Comparison of ENCODE assay signal across 8 cellular contexts in genomic region chr7:7719235-7719634, GRCh38. TPM values are rescaled to one million over a fixed set of nuclear protein-coding genes. Genes with fewer than 3 reads are reported as not detected.
DNase-seq lines count a peak whose midpoint lies in the region; ATAC-seq, FAIRE-seq and TF ChIP-seq lines count a peak whose summit lies in the region.

No MANE protein-coding gene starts in this region.

- H3K79me2 ChIP-seq in endothelial cell of umbilical vein (ENCODE audit: control insufficient read depth, insufficient read depth, low read length) = no peaks in the 10 kb centered on the region

- H4K20me1 ChIP-seq in endothelial cell of umbilical vein (replicated peaks; ENCODE audit: control insufficient read depth, extremely low read depth, insufficient read depth, low read length) = no peaks in the 10 kb centered on the region

- H3K27me3 ChIP-seq in endothelial cell of umbilical vein (ENCODE audit: control insufficient read depth in 2 of 2, insufficient read depth in 2 of 2, low read length in 2 of 2) = no peaks in the 10 kb centered on the region

- H3K36me3 Mint-ChIP-seq in T-helper 1 cell treated with Interleukin-12 subunit alpha and Interleukin-12 subunit beta and Interleukin-4 antibody, amounts not matched to agents 30 μg/mL and 1 μg/mL, for 36 hours (ENCODE audit: low read depth) = peaks cover 14% of the 10 kb centered on the region

- H3K4me3 ChIP-seq in A549 = no peak overlapping the region
- no peak overlapping the region for H3K4me3 ChIP-seq in endothelial cell of umbilical vein (replicated peaks in 1 of 3; ENCODE audit: insufficient read depth in 1 of 3, low read depth in 1 of 3, low read length in 3 of 3)

- CTCF ChIA-PET in A549 (lab: Yijun Ruan, JAX) (interaction anchor here (0.8 to 2.6 kb wide), 4 partner anchors 11 to 38 kb away, joined by 3 to 11 read pairs (median 3); no protein-coding TSS in a partner anchor), endothelial cell of umbilical vein (lab: Charles Lee) (interaction anchor here (1.3 to 2.4 kb wide), 4 partner anchors 9 to 577 kb away, joined by 3 to 20 read pairs (median 5); no protein-coding TSS in a partner anchor)

- H3K27ac ChIP-seq in A549 = peak overlapping the region; percentile 12 to 30; a peak in 3 of 6 replicates
- no peak overlapping the region for H3K27ac ChIP-seq in endothelial cell of umbilical vein (ENCODE audit: insufficient read depth, low read depth, low read length)

- peaks cover 19% of the 10 kb centered on the region for H3K4me1 ChIP-seq in A549
- no peaks in the 10 kb centered on the region for H3K4me1 ChIP-seq in endothelial cell of umbilical vein (ENCODE audit: control insufficient read depth, extremely low read depth, insufficient read depth, low read length)

- TF ChIP-seq RAD21 in A549 (conservative IDR thresholded peaks at IDR 0.05 in 1 of 2, IDR thresholded peaks at IDR 0.05 in 1 of 2) = no peak

- TF ChIP-seq EP300 in A549 (IDR thresholded peaks at IDR 0.05) = no peak

- BruUV-seq in endothelial cell of umbilical vein (replicated peaks; lab: Mats Ljungman, UMichigan) = no TSS peak

- POLR2A ChIA-PET in A549 (lab: Yijun Ruan, JAX) (interaction anchor here (0.8 kb wide), 1 partner anchor 79 kb away, joined by 3 read pairs; no protein-coding TSS in a partner anchor), endothelial cell of umbilical vein (lab: Charles Lee) (no interaction called here)

- FAIRE-seq in A549 (lab: Jason Lieb, UNC) (no peak), GM18507 (lab: Jason Lieb, UNC) (peak; percentile 88), endothelial cell of umbilical vein (lab: Jason Lieb, UNC) (peak; percentile 12)

- no peaks in the 10 kb centered on the region for H3K9me3 Mint-ChIP-seq in T-helper 1 cell treated with Interleukin-12 subunit alpha and Interleukin-12 subunit beta and Interleukin-4 antibody, amounts not matched to agents 30 μg/mL and 1 μg/mL, for 36 hours

- no peak for TF ChIP-seq POLR2A in A549 (IDR thresholded peaks at IDR 0.05; ENCODE audit: low read length)
- no peak for TF ChIP-seq POLR2A in endothelial cell of umbilical vein (IDR thresholded peaks at IDR 0.05; ENCODE audit: low read depth, low read length)

- H3K4me3 Mint-ChIP-seq in T-helper 1 cell treated with Interleukin-12 subunit alpha and Interleukin-12 subunit beta and Interleukin-4 antibody, amounts not matched to agents 30 μg/mL and 1 μg/mL, for 36 hours = no peak overlapping the region

- no peaks in the 10 kb centered on the region for H3K9me3 ChIP-seq in A549
- no peaks in the 10 kb centered on the region for H3K9me3 ChIP-seq in endothelial cell of umbilical vein (replicated peaks; ENCODE audit: control insufficient read depth, insufficient read depth, low read length)

- no peaks in the 10 kb centered on the region for H3K36me3 ChIP-seq in endothelial cell of umbilical vein (ENCODE audit: control insufficient read depth in 2 of 2, extremely low read depth in 1 of 2, insufficient read depth in 2 of 2, low read length in 2 of 2)

- peak overlapping the region; percentile 77 for H3K27ac Mint-ChIP-seq in T-helper 1 cell treated with Interleukin-12 subunit alpha and Interleukin-12 subunit beta and Interleukin-4 antibody, amounts not matched to agents 30 μg/mL and 1 μg/mL, for 36 hours

- no peak overlapping the region for H3K9ac ChIP-seq in endothelial cell of umbilical vein (replicated peaks; ENCODE audit: extremely low read depth, insufficient read depth, low read length)

- H3K4me2 ChIP-seq in A549 (peak overlapping the region; percentile 35), endothelial cell of umbilical vein (ENCODE audit: insufficient read depth, low read length) (no peak overlapping the region)

- H3K4me1 Mint-ChIP-seq in T-helper 1 cell treated with Interleukin-12 subunit alpha and Interleukin-12 subunit beta and Interleukin-4 antibody, amounts not matched to agents 30 μg/mL and 1 μg/mL, for 36 hours (ENCODE audit: low read depth) = peaks cover 18% of the 10 kb centered on the region

- H3K9me1 ChIP-seq in endothelial cell of umbilical vein (replicated peaks; ENCODE audit: control insufficient read depth, extremely low read depth, insufficient read depth, low read length) = no peaks in the 10 kb centered on the region

- no peak overlapping the region for H2AFZ ChIP-seq in endothelial cell of umbilical vein (ENCODE audit: low read depth, low read length)

- ATAC-seq in A549 = peak; percentile 32 to 89; a peak in 5 of 6 replicates
- peak; percentile 97 for ATAC-seq in HG02870 (IDR thresholded peaks at IDR 0.05; ENCODE audit: unreplicated experiment)

- TF ChIP-seq CTCF in A549 (IDR thresholded peaks at IDR 0.05) = no peak
- TF ChIP-seq CTCF in endothelial cell of umbilical vein (IDR thresholded peaks at IDR 0.05; ENCODE audit: extremely low read depth in 1 of 2, insufficient read depth in 1 of 2, low read depth in 1 of 2, low read length in 2 of 2) = no peak

- DNase-seq in A549 (ENCODE audit: low read depth in 1 of 2, low spot score in 1 of 2) = peak in 1 of 2 experiments; percentile 35
- DNase-seq in GM18507 (ENCODE audit: extremely low spot score, insufficient read length, low read depth) = no peak
- peak; percentile 66 for DNase-seq in NCI-H1417 treated with DMSO at 0.1 percent for 48 hours (lab: John Stamatoyannopoulos, UW)
- peak; percentile 42 for DNase-seq in endothelial cell of umbilical vein (ENCODE audit: low read depth, low spot score)
- peak; percentile 50 for DNase-seq in putamen (ENCODE audit: low spot score)
- DNase-seq in effector CD4-positive, alpha-beta T cell = no peak

- 68% methylated on average over 2 of the region's 2 CpGs for WGBS in A549 (ENCODE audit: missing lambda C conversion rate)

- dilution Hi-C loops in endothelial cell of umbilical vein (cut with MboI; ENCODE audit: extremely low pct_ligation_motif_present, low sequenced_read_pairs) = no loop called here

- no peaks in the 10 kb centered on the region for H3K27me3 Mint-ChIP-seq in T-helper 1 cell treated with Interleukin-12 subunit alpha and Interleukin-12 subunit beta and Interleukin-4 antibody, amounts not matched to agents 30 μg/mL and 1 μg/mL, for 36 hours (ENCODE audit: low read depth)

- intact Hi-C loops in endothelial cell of umbilical vein (cut with micrococcal nuclease) = no loop called here

TF ChIP-seq in A549, 52 proteins besides CTCF, POLR2A, EP300 and RAD21:
- TF ChIP-seq BHLHE40 (IDR thresholded peaks at IDR 0.05; ENCODE audit: low read depth, low read length) (no peak), FOSL2 (IDR thresholded peaks at IDR 0.05) (no peak), FOSL2 (CRISPR knock-in tag; IDR thresholded peaks at IDR 0.05) (peak; percentile 32; the same call in 1 of the 2 replicates), CEBPB (IDR thresholded peaks at IDR 0.05) (peak; percentile 50 to 52; a peak in 2 of 4 replicates)

TF ChIP-seq in endothelial cell of umbilical vein, 7 proteins besides CTCF, POLR2A, EP300 and RAD21:
- TF ChIP-seq GATA2 (IDR thresholded peaks at IDR 0.05; ENCODE audit: insufficient read depth, insufficient read length, low read depth, low read length) (no peak), EZH2 (IDR thresholded peaks at IDR 0.05; ENCODE audit: borderline replicate concordance, low read depth, low read length, severe bottlenecking) (no peak), FOS (IDR thresholded peaks at IDR 0.05; ENCODE audit: borderline replicate concordance, insufficient read depth, low read length) (no peak), MAX (IDR thresholded peaks at IDR 0.05; ENCODE audit: insufficient read depth, insufficient read length) (no peak), JUN (IDR thresholded peaks at IDR 0.05; ENCODE audit: borderline replicate concordance, insufficient read depth, insufficient read length, low read depth) (peak; percentile 2), MYC (IDR thresholded peaks at IDR 0.05; ENCODE audit: low read depth, low read length) (no peak), POLR2AphosphoS5 (IDR thresholded peaks at IDR 0.05; ENCODE audit: insufficient read depth, low read depth, low read length) (no peak)

RNA-seq across cellular contexts. Expression of gene RPA3, which starts 0.8 kb away (rescaled TPM):
- 103 and 129 TPM in 2 replicates for polyA plus RNA-seq in A549 (2011; rRNA removed)
- polyA plus RNA-seq in A549 (2012; cell fraction: cytosol; rRNA removed) = 44.6 and 62.1 TPM in 2 replicates
- polyA plus RNA-seq in A549 (2012; cell fraction: nucleus; rRNA removed) = 14.1 and 25.3 TPM in 2 replicates
- polyA plus RNA-seq in A549 (2017; fragmentation: RNase III; extraction: RNeasy Plus Mini Kit Qiagen cat#74134 plus additional on column Dnase treatment) = 95.1 to 101 TPM (median 97.2 TPM) in 3 replicates
- polyA minus RNA-seq in A549 (2011; rRNA and poly(A)+ RNA removed) = 6.9 and 9.2 TPM in 2 replicates
- total RNA-seq in endothelial cell of umbilical vein = 34.4 and 38.0 TPM in 2 replicates
- polyA plus RNA-seq in endothelial cell of umbilical vein = 9.3 and 15.6 TPM in 2 replicates
- 19.0 and 26.9 TPM in 2 replicates for polyA plus RNA-seq in endothelial cell of umbilical vein (2011; cell fraction: cytosol; rRNA removed)
- 8.2 and 13.2 TPM in 2 replicates for polyA plus RNA-seq in endothelial cell of umbilical vein (2011; cell fraction: nucleus; rRNA removed)
- 19.2 and 39.9 TPM in 2 replicates for polyA plus RNA-seq in endothelial cell of umbilical vein (2012)
- polyA minus RNA-seq in endothelial cell of umbilical vein = 3.8 and 5.1 TPM in 2 replicates
- polyA minus RNA-seq in endothelial cell of umbilical vein (2011; cell fraction: cytosol; rRNA and poly(A)+ RNA removed) = 20.6 TPM
- polyA minus RNA-seq in endothelial cell of umbilical vein (2011; cell fraction: nucleus; rRNA and poly(A)+ RNA removed) = 2.0 and 2.5 TPM in 2 replicates

Comparison
In these comparisons a context has a peak if more than half of its experiments do, and no peak if none do; other contexts are left out.
1. DNase-seq: peak in NCI-H1417 treated with DMSO at 0.1 percent for 48 hours (single experiment), endothelial cell of umbilical vein (single experiment) and putamen (single experiment); none in GM18507 (single experiment) and effector CD4-positive, alpha-beta T cell (single experiment).